ENCODE assay signal across 10 cellular contexts in the genomic region with DNA sequence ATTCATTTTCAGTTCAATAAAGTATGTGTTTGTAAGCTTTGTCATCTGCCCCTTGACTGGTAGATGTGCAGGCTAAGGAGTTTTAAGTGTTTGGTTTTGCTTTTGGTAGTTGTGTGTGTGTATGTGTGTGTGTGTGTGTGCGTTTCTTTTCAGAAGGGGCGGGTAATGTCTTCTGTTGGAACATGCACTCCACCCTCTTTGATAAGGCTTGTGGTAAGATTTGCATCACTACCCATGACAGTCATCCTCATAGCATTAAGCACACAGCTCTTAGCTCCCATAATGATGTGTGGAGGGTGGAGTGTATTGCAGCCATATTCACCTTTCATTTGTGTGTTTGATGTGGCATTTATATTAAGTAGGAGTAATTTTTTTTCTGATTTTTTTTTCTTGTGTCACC.
DNase-seq lines count a peak whose midpoint lies in the region; ATAC-seq and TF ChIP-seq lines count a peak whose summit lies in the region.
"Had no signal": no experiment of that assay in that cellular context is flagged by ENCODE, and none has a peak within 500 bp of the region (broad histone marks: within the 10 kb centered on the region; RNA-seq: fewer than 3 reads in every experiment).

No MANE protein-coding gene starts in this region.

- peaks cover 9% of the 10 kb centered on the region for H3K36me3 ChIP-seq in lower lobe of right lung

- DNase-seq in NCI-H526 (lab: John Stamatoyannopoulos, UW), result peak; percentile 13 to 38
- DNase-seq in lower lobe of right lung, result no peak
- DNase-seq in NCI-H69 (lab: John Stamatoyannopoulos, UW), result no peak
- DNase-seq in GM10248 (ENCODE audit: extremely low spot score), result no peak
- no peak for DNase-seq in activated naive CD4-positive, alpha-beta T cell treated with Interleukin-2 at 50 U/mL for 16 hours
- no peak for DNase-seq in SK-N-DZ (ENCODE audit: low spot score)
- DNase-seq: SHP77 treated with DMSO at 0.1 percent for 48 hours had no signal

- no peak overlapping the region for H3K4me3 ChIP-seq in lower lobe of right lung

- CTCF ChIA-PET in GM10248 (lab: Yijun Ruan, JAX), result interaction anchor here (0.7 to 2.4 kb wide), 5 partner anchors 9 to 25 kb away, joined by 3 to 8 read pairs (median 3); no protein-coding TSS in a partner anchor

- POLR2A ChIA-PET in GM10248 (lab: Yijun Ruan, JAX), result no interaction called here

- intact Hi-C loops in lower lobe of right lung (cut with DNase I), result no loop called here

- H3K9me3 ChIP-seq in lower lobe of right lung, result no peaks in the 10 kb centered on the region

- no peaks in the 10 kb centered on the region for H3K27me3 ChIP-seq in lower lobe of right lung (ENCODE audit: low read depth)

- TF ChIP-seq CTCF in lower lobe of right lung (IDR thresholded peaks at IDR 0.05) (no peak), GM10248 (IDR thresholded peaks at IDR 0.05; ENCODE audit: control extremely low read depth, extremely low read depth, low read depth, missing control alignments) (no peak)

- no peaks in the 10 kb centered on the region for H3K4me1 ChIP-seq in lower lobe of right lung

- no peak overlapping the region for H3K27ac ChIP-seq in lower lobe of right lung

- ATAC-seq in GM18867 (IDR thresholded peaks at IDR 0.05; ENCODE audit: unreplicated experiment), result peak; percentile 59
- ATAC-seq in HG02588 (IDR thresholded peaks at IDR 0.05; ENCODE audit: unreplicated experiment), result peak; percentile 65
- peak; percentile 57 for ATAC-seq in lower lobe of right lung
- ATAC-seq: HCT116 had no signal

Comparison
In these comparisons a context has a peak if more than half of its experiments do, and no peak if none do; other contexts are left out.
1. DNase-seq: peak in NCI-H526 (2 of 2); none in lower lobe of right lung (single experiment), NCI-H69 (single experiment), GM10248 (single experiment), activated naive CD4-positive, alpha-beta T cell treated with Interleukin-2 at 50 U/mL for 16 hours (single experiment) and SK-N-DZ (single experiment).
2. Peak in every context shown above with its lines, with median percentiles within 50 percentile points of each other: ATAC-seq.